Comparison of ENCODE assay signal across 1 cellular context in the genomic region with DNA sequence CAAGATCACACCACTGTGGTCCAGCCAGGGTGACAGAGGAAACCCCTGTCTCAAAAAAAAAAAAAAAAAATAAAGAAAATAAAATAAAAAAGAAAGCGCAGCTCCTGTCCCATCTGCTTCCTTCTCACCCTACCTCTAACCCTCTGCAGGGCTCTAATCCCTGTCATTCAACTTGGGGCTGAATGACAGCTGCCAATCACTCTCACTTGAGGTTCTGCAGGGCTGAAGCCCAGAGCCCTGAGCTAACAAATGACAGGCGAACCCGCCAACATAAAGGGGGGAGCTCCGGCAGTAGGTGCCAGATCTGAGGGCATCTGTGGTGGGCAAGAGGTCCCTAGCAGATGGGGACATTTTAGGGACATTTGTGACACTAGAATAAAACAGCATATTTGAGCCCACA.
TF ChIP-seq lines count a peak whose summit lies in the region.

No MANE protein-coding gene starts in this region.

TF ChIP-seq in HEK293T, 16 proteins besides CTCF, POLR2A, EP300 and RAD21 (continued from another document):
- TF ChIP-seq, protein P1, sequence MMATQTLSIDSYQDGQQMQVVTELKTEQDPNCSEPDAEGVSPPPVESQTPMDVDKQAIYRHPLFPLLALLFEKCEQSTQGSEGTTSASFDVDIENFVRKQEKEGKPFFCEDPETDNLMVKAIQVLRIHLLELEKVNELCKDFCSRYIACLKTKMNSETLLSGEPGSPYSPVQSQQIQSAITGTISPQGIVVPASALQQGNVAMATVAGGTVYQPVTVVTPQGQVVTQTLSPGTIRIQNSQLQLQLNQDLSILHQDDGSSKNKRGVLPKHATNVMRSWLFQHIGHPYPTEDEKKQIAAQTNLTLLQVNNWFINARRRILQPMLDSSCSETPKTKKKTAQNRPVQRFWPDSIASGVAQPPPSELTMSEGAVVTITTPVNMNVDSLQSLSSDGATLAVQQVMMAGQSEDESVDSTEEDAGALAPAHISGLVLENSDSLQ (IDR thresholded peaks at IDR 0.05), result peak; percentile 84
- TF ChIP-seq FOXA1 (IDR thresholded peaks at IDR 0.05), result no peak
- no peak for TF ChIP-seq SP1 (IDR thresholded peaks at IDR 0.05)
- TF ChIP-seq FOXK2 (IDR thresholded peaks at IDR 0.05), result no peak
